Comparison of ENCODE assay signal across 16 cellular contexts in the genomic region with DNA sequence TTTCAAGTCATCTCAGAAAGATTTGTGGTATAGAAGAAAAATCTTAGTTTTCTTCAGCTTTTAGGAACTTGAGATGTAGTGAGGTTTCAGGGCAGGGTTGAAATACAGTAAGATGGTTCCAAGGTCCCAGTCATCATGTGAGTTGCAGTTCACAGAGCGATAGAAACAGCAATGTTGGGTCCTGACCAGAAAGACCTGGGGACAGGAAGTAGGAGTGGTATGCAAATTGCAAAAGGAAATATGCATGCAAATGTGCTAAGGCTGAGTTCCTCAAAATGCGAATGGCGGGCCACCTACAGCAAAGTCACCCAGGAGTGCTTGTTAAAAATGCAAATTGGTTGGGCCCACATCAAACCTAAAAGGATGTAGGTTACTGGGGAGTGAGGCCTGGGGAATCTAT.
A peak's percentile ranks its signal among the peaks of the same experiment; 100 is the strongest.
DNase-seq lines count a peak whose midpoint lies in the region; ATAC-seq and TF ChIP-seq lines count a peak whose summit lies in the region.
"Had no signal": no experiment of that assay in that cellular context is flagged by ENCODE, and none has a peak within 500 bp of the region (broad histone marks: within the 10 kb centered on the region; RNA-seq: fewer than 3 reads in every experiment).

No MANE protein-coding gene starts in this region.

- H3K27me3 ChIP-seq in GM06990 (replicated peaks; ENCODE audit: control insufficient read depth, insufficient read depth, low read length): no peaks in the 10 kb centered on the region

- H3K4me3 ChIP-seq in GM06990 (replicated peaks; ENCODE audit: low read depth, low read length): no peak overlapping the region

- DNase-seq in GM06990 (ENCODE audit: extremely low read depth, insufficient read length) (peak; percentile 7), NAMALWA (ENCODE audit: low spot score) (peak; percentile 48), endothelial cell (ENCODE audit: low spot score) (no peak), COLO668 (lab: John Stamatoyannopoulos, UW; ENCODE audit: unreplicated experiment) (no peak)
- no peak for DNase-seq in activated CD4-positive, alpha-beta T cell treated with anti-CD3 and anti-CD28 coated beads for 4 hours
- no peak for DNase-seq in stimulated activated naive CD4-positive, alpha-beta T cell treated with Interleukin-2 at 50 U/mL for 16 hours (lab: John Stamatoyannopoulos, UW)
- DNase-seq: activated naive CD8-positive, alpha-beta T cell treated with anti-CD3 and anti-CD28 coated beads for 36 hours; Caco-2; hippocampal formation; NCI-H1105 treated with DMSO at 0.1 percent for 48 hours; Right ventricle myocardium superior had no signal

- no peaks in the 10 kb centered on the region for H3K36me3 Mint-ChIP-seq in endothelial cell (ENCODE audit: low read depth, unreplicated experiment)
- H3K36me3 Mint-ChIP-seq: activated naive CD8-positive, alpha-beta T cell treated with anti-CD3 and anti-CD28 coated beads for 36 hours; type B pancreatic cell had no signal

- no peak overlapping the region for H3K27ac Mint-ChIP-seq in endothelial cell (ENCODE audit: unreplicated experiment)
- H3K27ac Mint-ChIP-seq: activated naive CD8-positive, alpha-beta T cell treated with anti-CD3 and anti-CD28 coated beads for 36 hours; type B pancreatic cell had no signal

- no peak overlapping the region for H3K4me3 Mint-ChIP-seq in endothelial cell (ENCODE audit: unreplicated experiment)
- H3K4me3 Mint-ChIP-seq: activated naive CD8-positive, alpha-beta T cell treated with anti-CD3 and anti-CD28 coated beads for 36 hours; central memory CD8-positive, alpha-beta T cell; type B pancreatic cell had no signal

- TF ChIP-seq CTCF in GM06990 (IDR thresholded peaks at IDR 0.05; ENCODE audit: insufficient read depth, low read length, poor library complexity, severe bottlenecking): no peak
- TF ChIP-seq CTCF in endothelial cell (IDR thresholded peaks at IDR 0.05; ENCODE audit: unreplicated experiment): no peak

- H3K27me3 Mint-ChIP-seq in endothelial cell (ENCODE audit: unreplicated experiment): no peaks in the 10 kb centered on the region
- H3K27me3 Mint-ChIP-seq: activated naive CD8-positive, alpha-beta T cell treated with anti-CD3 and anti-CD28 coated beads for 36 hours; central memory CD8-positive, alpha-beta T cell; type B pancreatic cell had no signal

- no peaks in the 10 kb centered on the region for H3K4me1 Mint-ChIP-seq in endothelial cell (ENCODE audit: unreplicated experiment)
- H3K4me1 Mint-ChIP-seq: activated naive CD8-positive, alpha-beta T cell treated with anti-CD3 and anti-CD28 coated beads for 36 hours; central memory CD8-positive, alpha-beta T cell had no signal

- no peaks in the 10 kb centered on the region for H3K36me3 ChIP-seq in GM06990 (ENCODE audit: control insufficient read depth, insufficient read depth, low read length)

- ATAC-seq in GM19467 (IDR thresholded peaks at IDR 0.05; ENCODE audit: unreplicated experiment): peak; percentile 76
- ATAC-seq in HG02981 (IDR thresholded peaks at IDR 0.05; ENCODE audit: unreplicated experiment): peak; percentile 91
- ATAC-seq: HCT116 had no signal

- H3K9me3 Mint-ChIP-seq in endothelial cell (ENCODE audit: unreplicated experiment): no peaks in the 10 kb centered on the region
- H3K9me3 Mint-ChIP-seq: type B pancreatic cell had no signal

Comparison
In these comparisons a context has a peak if more than half of its experiments do, and no peak if none do; other contexts are left out.
1. DNase-seq: peak in GM06990 (single experiment) and NAMALWA (single experiment); none in endothelial cell (single experiment), activated CD4-positive, alpha-beta T cell treated with anti-CD3 and anti-CD28 coated beads for 4 hours (0 of 2), stimulated activated naive CD4-positive, alpha-beta T cell treated with Interleukin-2 at 50 U/mL for 16 hours (single experiment) and COLO668 (single experiment).